14 cellular contexts compared by ENCODE assay signal in genomic region chr5:159582756-159583523, GRCh38.
DNase-seq lines count a peak whose midpoint lies in the region; ATAC-seq, FAIRE-seq and TF ChIP-seq lines count a peak whose summit lies in the region.
"Had no signal": no experiment of that assay in that cellular context is flagged by ENCODE, and none has a peak within 500 bp of the region (broad histone marks: within the 10 kb centered on the region; RNA-seq: fewer than 3 reads in every experiment).

No MANE protein-coding gene starts in this region.

- H3K4me3 Mint-ChIP-seq in nephron progenitor cell (no peak overlapping the region), mesothelial cell of epicardium (no peak overlapping the region)
- no peak overlapping the region for H3K4me3 Mint-ChIP-seq in stimulated activated memory B cell treated with anti-CD40 and anti-IgM and Interleukin-4, amounts not matched to agents 10 μg/mL and 1 μg/mL and 100 μg/mL, for 72 hours
- H3K4me3 Mint-ChIP-seq: activated CD4-positive, alpha-beta memory T cell treated with anti-CD3 and anti-CD28 coated beads, Interleukin-2, amount 10 ng/mL, durations not matched to agents 7 days and 5 days had no signal

- CTCF ChIA-PET in A549 (lab: Yijun Ruan, JAX): interaction anchor here (1.0 to 4.5 kb wide), 9 partner anchors 11 to 404 kb away, joined by 3 to 39 read pairs (median 9); no protein-coding TSS in a partner anchor

- peak overlapping the region; percentile 74 to 87 for H3K27ac ChIP-seq in A549
- H3K27ac ChIP-seq in SJSA1: 0 out of 2 replicates have a peak overlapping the region, but pooled peaks have one; percentile 2

- peaks cover 11% of the 10 kb centered on the region; the same call in 1 of the 3 replicates for H3K9me3 ChIP-seq in A549
- 0 out of 2 replicates have a peak, but pooled peaks cover 6% of the 10 kb centered on the region for H3K9me3 ChIP-seq in SJSA1 (replicated peaks)

- H3K4me2 ChIP-seq in A549: peak overlapping the region; percentile 80

- no peaks in the 10 kb centered on the region for H3K36me3 Mint-ChIP-seq in nephron progenitor cell (ENCODE audit: low read depth)
- H3K36me3 Mint-ChIP-seq in stimulated activated memory B cell treated with anti-CD40 and anti-IgM and Interleukin-4, amounts not matched to agents 10 μg/mL and 1 μg/mL and 100 μg/mL, for 72 hours: peaks cover 6% of the 10 kb centered on the region
- no peaks in the 10 kb centered on the region for H3K36me3 Mint-ChIP-seq in mesothelial cell of epicardium

- H3K27ac Mint-ChIP-seq in nephron progenitor cell (no peak overlapping the region), mesothelial cell of epicardium (no peak overlapping the region)
- H3K27ac Mint-ChIP-seq in stimulated activated memory B cell treated with anti-CD40 and anti-IgM and Interleukin-4, amounts not matched to agents 10 μg/mL and 1 μg/mL and 100 μg/mL, for 72 hours: no peak overlapping the region
- H3K27ac Mint-ChIP-seq: activated CD4-positive, alpha-beta memory T cell treated with anti-CD3 and anti-CD28 coated beads, Interleukin-2, amount 10 ng/mL, durations not matched to agents 7 days and 5 days had no signal

- no peaks in the 10 kb centered on the region for H3K27me3 ChIP-seq in SJSA1 (replicated peaks)

- ATAC-seq in A549 (peak; percentile 18 to 21; a peak in 3 of 6 replicates), GM21576 (IDR thresholded peaks at IDR 0.05; ENCODE audit: unreplicated experiment) (no peak)
- ATAC-seq in stimulated activated memory B cell treated with anti-CD40 and anti-IgM and Interleukin-4, amounts not matched to agents 10 μg/mL and 1 μg/mL and 100 μg/mL, for 72 hours: no peak

- POLR2A ChIA-PET in A549 (lab: Yijun Ruan, JAX): interaction anchor here (1.4 kb wide), 1 partner anchor 329 kb away, joined by 4 read pairs; no protein-coding TSS in a partner anchor

- DNase-seq in A549 (ENCODE audit: low read depth in 1 of 2, low spot score in 1 of 2) (peak; percentile 33 to 55), HPDE6-E6E7 (ENCODE audit: extremely low spot score) (peak; percentile 38), SJSA1 (ENCODE audit: low read depth in 1 of 2, low spot score in 2 of 2) (peak in 1 of 2 experiments; percentile 41), foreskin melanocyte (peak; percentile 27), nephron progenitor cell (no peak), mesothelial cell of epicardium (ENCODE audit: low spot score in 2 of 2, unreplicated experiment in 2 of 2) (no peak)
- DNase-seq: activated CD4-positive, alpha-beta memory T cell treated with anti-CD3 and anti-CD28 coated beads, Interleukin-2, amount 10 ng/mL, durations not matched to agents 7 days and 5 days; NCI-H1930; NCI-H526; SHP77; small intestine had no signal

- H3K27me3 Mint-ChIP-seq in nephron progenitor cell (ENCODE audit: low read depth, poor library complexity): peaks cover 7% of the 10 kb centered on the region
- H3K27me3 Mint-ChIP-seq in stimulated activated memory B cell treated with anti-CD40 and anti-IgM and Interleukin-4, amounts not matched to agents 10 μg/mL and 1 μg/mL and 100 μg/mL, for 72 hours: no peaks in the 10 kb centered on the region
- no peaks in the 10 kb centered on the region for H3K27me3 Mint-ChIP-seq in mesothelial cell of epicardium (ENCODE audit: low read depth)

- no peak for TF ChIP-seq EP300 in A549 (IDR thresholded peaks at IDR 0.05)

- no peaks in the 10 kb centered on the region for H3K4me1 Mint-ChIP-seq in nephron progenitor cell
- no peaks in the 10 kb centered on the region for H3K4me1 Mint-ChIP-seq in stimulated activated memory B cell treated with anti-CD40 and anti-IgM and Interleukin-4, amounts not matched to agents 10 μg/mL and 1 μg/mL and 100 μg/mL, for 72 hours
- H3K4me1 Mint-ChIP-seq in mesothelial cell of epicardium: no peaks in the 10 kb centered on the region
- H3K4me1 Mint-ChIP-seq: activated CD4-positive, alpha-beta memory T cell treated with anti-CD3 and anti-CD28 coated beads, Interleukin-2, amount 10 ng/mL, durations not matched to agents 7 days and 5 days had no signal

- H3K9me3 Mint-ChIP-seq in nephron progenitor cell (peaks cover 3% of the 10 kb centered on the region), mesothelial cell of epicardium (peaks cover 4% of the 10 kb centered on the region)
- H3K9me3 Mint-ChIP-seq in stimulated activated memory B cell treated with anti-CD40 and anti-IgM and Interleukin-4, amounts not matched to agents 10 μg/mL and 1 μg/mL and 100 μg/mL, for 72 hours: peaks cover 4% of the 10 kb centered on the region
- H3K9me3 Mint-ChIP-seq: activated CD4-positive, alpha-beta memory T cell treated with anti-CD3 and anti-CD28 coated beads, Interleukin-2, amount 10 ng/mL, durations not matched to agents 7 days and 5 days had no signal

- TF ChIP-seq CTCF in A549 (IDR thresholded peaks at IDR 0.05) (no peak), nephron progenitor cell (IDR thresholded peaks at IDR 0.05) (no peak), mesothelial cell of epicardium (IDR thresholded peaks at IDR 0.05; ENCODE audit: unreplicated experiment) (no peak)

- 23% methylated on average over 1 of the region's 1 CpG for WGBS in A549 (ENCODE audit: missing lambda C conversion rate)

- H3K36me3 ChIP-seq in SJSA1: no peaks in the 10 kb centered on the region

- H3K4me1 ChIP-seq in A549 (peaks cover 62% of the 10 kb centered on the region), SJSA1 (replicated peaks) (peaks cover 23% of the 10 kb centered on the region)

- TF ChIP-seq RAD21 in A549 (conservative IDR thresholded peaks at IDR 0.05 in 1 of 2, IDR thresholded peaks at IDR 0.05 in 1 of 2): no peak

- peak; percentile 65 for FAIRE-seq in A549 (lab: Jason Lieb, UNC)
- FAIRE-seq: H1, small intestine had no signal

- H3K4me3 ChIP-seq in A549: no peak overlapping the region
- H3K4me3 ChIP-seq in SJSA1: no peak overlapping the region

- no peak for TF ChIP-seq POLR2A in A549 (IDR thresholded peaks at IDR 0.05; ENCODE audit: low read length)

TF ChIP-seq in A549, 52 proteins besides CTCF, POLR2A, EP300 and RAD21:
- TF ChIP-seq MAZ (IDR thresholded peaks at IDR 0.05; ENCODE audit: borderline replicate concordance, low read depth, low read length) (no peak), NFE2L2 (conservative IDR thresholded peaks at IDR 0.05; ENCODE audit: low read length) (no peak), ZC3H11A (IDR thresholded peaks at IDR 0.05) (no peak), ATOH8 (CRISPR knock-in tag; IDR thresholded peaks at IDR 0.05; ENCODE audit: low read depth) (no peak), GATA3 (IDR thresholded peaks at IDR 0.05; ENCODE audit: borderline replicate concordance) (peak; percentile 39; the same call in 1 of the 2 replicates), MAX (IDR thresholded peaks at IDR 0.05) (peak; percentile 34; the same call in 1 of the 2 replicates), SREBF2 (IDR thresholded peaks at IDR 0.05) (no peak), NPAS2 (CRISPR knock-in tag; IDR thresholded peaks at IDR 0.05; ENCODE audit: borderline replicate concordance) (no peak), NR3C1 (IDR thresholded peaks at IDR 0.05) (no peak), JUN (IDR thresholded peaks at IDR 0.05) (no peak), CBX2 (IDR thresholded peaks at IDR 0.05; ENCODE audit: borderline replicate concordance, low read depth) (no peak), FOSL2 (IDR thresholded peaks at IDR 0.05) (peak; percentile 6; the same call in 1 of the 2 replicates), FOSL2 (CRISPR knock-in tag; IDR thresholded peaks at IDR 0.05) (peak; percentile 77), ESRRA (IDR thresholded peaks at IDR 0.05; ENCODE audit: borderline replicate concordance, low read length) (0 out of 2 replicates have a peak, but pooled peaks have one; percentile 37), JUNB (IDR thresholded peaks at IDR 0.05) (peak; percentile 20), BCL3 (IDR thresholded peaks at IDR 0.05) (no peak)

Comparison
In these comparisons a context has a peak if more than half of its experiments do, and no peak if none do; other contexts are left out.
1. ATAC-seq: peak in A549 (2 of 2); none in stimulated activated memory B cell treated with anti-CD40 and anti-IgM and Interleukin-4, amounts not matched to agents 10 μg/mL and 1 μg/mL and 100 μg/mL, for 72 hours (single experiment) and GM21576 (single experiment).
2. DNase-seq: peak in A549 (2 of 2), HPDE6-E6E7 (single experiment) and foreskin melanocyte (single experiment); none in nephron progenitor cell (single experiment) and mesothelial cell of epicardium (0 of 2).